In the genomic region with DNA sequence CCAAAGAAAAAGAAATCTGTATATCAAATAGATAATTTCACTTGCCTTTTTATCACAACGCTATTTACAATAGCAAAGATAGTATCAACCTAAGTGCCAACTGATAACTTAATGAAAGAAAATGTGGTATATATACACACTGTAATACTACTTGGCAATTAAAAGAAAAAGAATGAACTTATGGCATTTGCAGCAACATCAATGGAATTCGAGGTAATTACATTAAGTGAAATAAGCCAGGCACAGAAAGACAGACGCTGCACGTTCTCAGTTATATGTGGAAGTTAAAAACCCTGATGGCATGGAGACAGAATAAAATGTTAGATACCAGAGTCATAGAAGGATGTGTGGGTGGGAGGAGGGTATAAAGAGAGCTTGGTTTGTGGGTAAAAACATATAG, we compare ENCODE assay signal across 28 cellular contexts.
"Had no signal": no experiment of that assay in that cellular context is flagged by ENCODE, and none has a peak within 500 bp of the region (broad histone marks: within the 10 kb centered on the region; RNA-seq: fewer than 3 reads in every experiment).

No MANE protein-coding gene starts in this region.

- H3K4me1 ChIP-seq: stomach, suprapubic skin, testis, thyroid gland, tibial artery, tibial nerve, transverse colon, upper lobe of left lung, upper lobe of right lung, uterus, vagina had no signal

- H3K27me3 ChIP-seq: stomach, suprapubic skin, testis, thyroid gland, tibial artery, tibial nerve, transverse colon, upper lobe of left lung, upper lobe of right lung, uterus, vagina had no signal

- H3K4me1 Mint-ChIP-seq: stimulated activated effector memory CD8-positive, alpha-beta T cell treated with anti-CD3 and anti-CD28 coated beads, Interleukin-12 subunit alpha, Interleukin-12 subunit beta, amount 100 ng/mL, for 72 hours; stimulated activated memory B cell treated with anti-CD40 and anti-IgM and Interleukin-4, amounts not matched to agents 10 μg/mL and 1 μg/mL and 100 μg/mL, for 72 hours; stimulated activated naive B cell treated with anti-CD40 and anti-IgM and Interleukin-4, amounts not matched to agents 10 μg/mL and 1 μg/mL and 100 μg/mL, for 72 hours; stimulated activated naive CD8-positive, alpha-beta T cell treated with anti-CD3 and anti-CD28 coated beads, Interleukin-15, amount 100 ng/mL, for 72 hours had no signal

- H3K4me3 Mint-ChIP-seq: stimulated activated effector memory CD8-positive, alpha-beta T cell treated with anti-CD3 and anti-CD28 coated beads, Interleukin-12 subunit alpha, Interleukin-12 subunit beta, amount 100 ng/mL, for 72 hours; stimulated activated memory B cell treated with anti-CD40 and anti-IgM and Interleukin-4, amounts not matched to agents 10 μg/mL and 1 μg/mL and 100 μg/mL, for 72 hours; stimulated activated naive B cell treated with anti-CD40 and anti-IgM and Interleukin-4, amounts not matched to agents 10 μg/mL and 1 μg/mL and 100 μg/mL, for 72 hours; stimulated activated naive CD8-positive, alpha-beta T cell treated with anti-CD3 and anti-CD28 coated beads, Interleukin-15, amount 100 ng/mL, for 72 hours; stimulated activated naive CD8-positive, alpha-beta T cell treated with anti-CD3 and anti-CD28 coated beads, Interleukin-15, Interleukin-2, amounts not matched to agents 100 ng/mL and 50 ng/mL, for 24 hours; type B pancreatic cell had no signal

- H3K4me3 ChIP-seq: stomach, suprapubic skin, testis, thoracic aorta, thyroid gland, tibial artery, tibial nerve, transverse colon, upper lobe of left lung, upper lobe of right lung, uterus, vagina had no signal

- ATAC-seq: stimulated activated effector memory CD8-positive, alpha-beta T cell treated with anti-CD3 and anti-CD28 coated beads, Interleukin-12 subunit alpha, Interleukin-12 subunit beta, amount 100 ng/mL, for 72 hours; stimulated activated memory B cell treated with anti-CD40 and anti-IgM and Interleukin-4, amounts not matched to agents 10 μg/mL and 1 μg/mL and 100 μg/mL, for 72 hours; stimulated activated naive B cell treated with anti-CD40 and anti-IgM and Interleukin-4, amounts not matched to agents 10 μg/mL and 1 μg/mL and 100 μg/mL, for 72 hours; stimulated activated naive CD8-positive, alpha-beta T cell treated with anti-CD3 and anti-CD28 coated beads, Interleukin-15, amount 100 ng/mL, for 72 hours; stimulated activated naive CD8-positive, alpha-beta T cell treated with anti-CD3 and anti-CD28 coated beads, Interleukin-15, Interleukin-2, amounts not matched to agents 100 U/mL and 50 U/mL, for 24 hours; upper lobe of right lung had no signal

- H3K27ac ChIP-seq: stomach, suprapubic skin, testis, thoracic aorta, thyroid gland, tibial artery, tibial nerve, transverse colon, upper lobe of left lung, upper lobe of right lung, uterus, vagina had no signal

- H3K36me3 Mint-ChIP-seq: stimulated activated effector memory CD8-positive, alpha-beta T cell treated with anti-CD3 and anti-CD28 coated beads, Interleukin-12 subunit alpha, Interleukin-12 subunit beta, amount 100 ng/mL, for 72 hours; stimulated activated memory B cell treated with anti-CD40 and anti-IgM and Interleukin-4, amounts not matched to agents 10 μg/mL and 1 μg/mL and 100 μg/mL, for 72 hours; stimulated activated naive B cell treated with anti-CD40 and anti-IgM and Interleukin-4, amounts not matched to agents 10 μg/mL and 1 μg/mL and 100 μg/mL, for 72 hours; type B pancreatic cell had no signal

- H3K9me3 ChIP-seq: stomach, suprapubic skin, testis, thoracic aorta, thyroid gland, tibial artery, tibial nerve, transverse colon, upper lobe of left lung, upper lobe of right lung, uterus, vagina had no signal

- H3K9me3 Mint-ChIP-seq: stimulated activated memory B cell treated with anti-CD40 and anti-IgM and Interleukin-4, amounts not matched to agents 10 μg/mL and 1 μg/mL and 100 μg/mL, for 72 hours; type B pancreatic cell had no signal

- H3K27ac Mint-ChIP-seq: stimulated activated effector memory CD8-positive, alpha-beta T cell treated with anti-CD3 and anti-CD28 coated beads, Interleukin-12 subunit alpha, Interleukin-12 subunit beta, amount 100 ng/mL, for 72 hours; stimulated activated memory B cell treated with anti-CD40 and anti-IgM and Interleukin-4, amounts not matched to agents 10 μg/mL and 1 μg/mL and 100 μg/mL, for 72 hours; stimulated activated naive B cell treated with anti-CD40 and anti-IgM and Interleukin-4, amounts not matched to agents 10 μg/mL and 1 μg/mL and 100 μg/mL, for 72 hours; stimulated activated naive CD8-positive, alpha-beta T cell treated with anti-CD3 and anti-CD28 coated beads, Interleukin-15, amount 100 ng/mL, for 72 hours; stimulated activated naive CD8-positive, alpha-beta T cell treated with anti-CD3 and anti-CD28 coated beads, Interleukin-15, Interleukin-2, amounts not matched to agents 100 ng/mL and 50 ng/mL, for 24 hours; type B pancreatic cell had no signal

- H3K27me3 Mint-ChIP-seq: stimulated activated memory B cell treated with anti-CD40 and anti-IgM and Interleukin-4, amounts not matched to agents 10 μg/mL and 1 μg/mL and 100 μg/mL, for 72 hours; stimulated activated naive B cell treated with anti-CD40 and anti-IgM and Interleukin-4, amounts not matched to agents 10 μg/mL and 1 μg/mL and 100 μg/mL, for 72 hours; stimulated activated naive CD8-positive, alpha-beta T cell treated with anti-CD3 and anti-CD28 coated beads, Interleukin-15, amount 100 ng/mL, for 72 hours; stimulated activated naive CD8-positive, alpha-beta T cell treated with anti-CD3 and anti-CD28 coated beads, Interleukin-15, Interleukin-2, amounts not matched to agents 100 ng/mL and 50 ng/mL, for 24 hours; type B pancreatic cell had no signal

- DNase-seq: stimulated activated CD4-positive, alpha-beta T cell treated with anti-CD3 and anti-CD28 coated beads, Interleukin-2, amount 100 ng/mL, for 48 hours; stimulated activated CD4-positive, alpha-beta T cell treated with anti-CD3 and anti-CD28 coated beads, Interleukin-4, amount 100 ng/mL, for 1 hour; stimulated activated CD4-positive, alpha-beta T cell treated with anti-CD3 and anti-CD28 coated beads, Interleukin-4, amount 100 ng/mL, for 24 hours; stimulated activated CD4-positive, alpha-beta T cell treated with anti-CD3 and anti-CD28 coated beads, Interleukin-4, amount 100 ng/mL, for 4 hours; stimulated activated CD8-positive, alpha-beta memory T cell treated with anti-CD3 and anti-CD28 coated beads, Interleukin-4, amount 100 ng/mL, for 48 hours; stimulated activated naive B cell treated with anti-CD40 and anti-IgM and Interleukin-4, amounts not matched to agents 10 μg/mL and 1 μg/mL and 100 μg/mL, for 72 hours; stimulated activated naive CD4-positive, alpha-beta T cell; stimulated activated naive CD4-positive, alpha-beta T cell treated with Interleukin-2 at 50 U/mL for 16 hours; stimulated activated naive CD8-positive, alpha-beta T cell treated with anti-CD3 and anti-CD28 coated beads, Interleukin-15, amount 100 ng/mL, for 72 hours; stimulated activated naive CD8-positive, alpha-beta T cell treated with anti-CD3 and anti-CD28 coated beads, Interleukin-15, Interleukin-2, amounts not matched to agents 100 U/mL and 50 U/mL, for 24 hours; stomach; substantia nigra; testis; thyroid gland; tibial artery; transverse colon; trophoblast cell; upper lobe of left lung; upper lobe of right lung; uterus had no signal

- H3K36me3 ChIP-seq: stomach, suprapubic skin, thoracic aorta, thyroid gland, tibial artery, tibial nerve, transverse colon, upper lobe of left lung, upper lobe of right lung, uterus, vagina had no signal
